21 cellular contexts compared by ENCODE assay signal in genomic region chr10:61812052-61812721, GRCh38.
DNase-seq lines count a peak whose midpoint lies in the region; ATAC-seq lines count a peak whose summit lies in the region.
"Had no signal": no experiment of that assay in that cellular context is flagged by ENCODE, and none has a peak within 500 bp of the region (broad histone marks: within the 10 kb centered on the region; RNA-seq: fewer than 3 reads in every experiment).

No MANE protein-coding gene starts in this region.

- H3K27ac ChIP-seq in effector memory CD4-positive, alpha-beta T cell (ENCODE audit: insufficient read depth, low read length, poor library complexity, severe bottlenecking): no peak overlapping the region
- H3K27ac ChIP-seq: ascending aorta, coronary artery, lower lobe of right lung had no signal

- peaks cover 7% of the 10 kb centered on the region for H3K36me3 Mint-ChIP-seq in activated CD8-positive, alpha-beta memory T cell treated with anti-CD3 and anti-CD28 coated beads, Interleukin-2, amount 10 ng/mL, durations not matched to agents 7 days and 5 days
- H3K36me3 Mint-ChIP-seq: immature natural killer cell, naive B cell had no signal

- H3K27me3 Mint-ChIP-seq in activated CD8-positive, alpha-beta memory T cell treated with anti-CD3 and anti-CD28 coated beads, Interleukin-2, amount 10 ng/mL, durations not matched to agents 7 days and 5 days: no peaks in the 10 kb centered on the region
- H3K27me3 Mint-ChIP-seq in stimulated activated naive CD8-positive, alpha-beta T cell treated with anti-CD3 and anti-CD28 coated beads, Interleukin-15, amount 100 ng/mL, for 72 hours: peaks cover 24% of the 10 kb centered on the region

- DNase-seq in activated CD8-positive, alpha-beta memory T cell treated with anti-CD3 and anti-CD28 coated beads, Interleukin-2, amount 10 ng/mL, durations not matched to agents 7 days and 5 days: no peak
- DNase-seq in activated CD8-positive, alpha-beta memory T cell treated with anti-CD3 and anti-CD28 coated beads, Interleukin-2, amount 50 U/mL, for 4 hours: no peak
- DNase-seq in stimulated activated naive CD8-positive, alpha-beta T cell treated with anti-CD3 and anti-CD28 coated beads, Interleukin-15, amount 100 ng/mL, for 72 hours: no peak
- no peak for DNase-seq in midbrain (lab: John Stamatoyannopoulos, UW)
- DNase-seq in effector memory CD4-positive, alpha-beta T cell: no peak
- no peak for DNase-seq in cardiac septum (ENCODE audit: low spot score)
- DNase-seq: activated CD4-positive, alpha-beta T cell treated with anti-CD3 and anti-CD28 coated beads, Interleukin-2, amount 50 U/mL, for 1 hour; DND-41; glutamatergic neuron; immature natural killer cell; lower lobe of right lung; MV-4-11; naive B cell; NCI-H2107; NK-92 treated with Interleukin-12 subunit alpha and Interleukin-12 subunit beta, amount 100 ng/mL, for 24 hours; SIG-M5; T1000 had no signal

- H3K9me3 ChIP-seq in effector memory CD4-positive, alpha-beta T cell (ENCODE audit: control insufficient read depth, low read length): no peaks in the 10 kb centered on the region
- H3K9me3 ChIP-seq: ascending aorta, lower lobe of right lung had no signal

- no peaks in the 10 kb centered on the region for H3K9me3 Mint-ChIP-seq in activated CD8-positive, alpha-beta memory T cell treated with anti-CD3 and anti-CD28 coated beads, Interleukin-2, amount 10 ng/mL, durations not matched to agents 7 days and 5 days (ENCODE audit: low read depth)
- H3K9me3 Mint-ChIP-seq in stimulated activated naive CD8-positive, alpha-beta T cell treated with anti-CD3 and anti-CD28 coated beads, Interleukin-15, amount 100 ng/mL, for 72 hours: peaks cover 0 to 6% of the 10 kb centered on the region in 2 donors
- H3K9me3 Mint-ChIP-seq: immature natural killer cell had no signal

- no peak overlapping the region for H3K4me3 Mint-ChIP-seq in activated CD8-positive, alpha-beta memory T cell treated with anti-CD3 and anti-CD28 coated beads, Interleukin-2, amount 10 ng/mL, durations not matched to agents 7 days and 5 days
- no peak overlapping the region for H3K4me3 Mint-ChIP-seq in stimulated activated naive CD8-positive, alpha-beta T cell treated with anti-CD3 and anti-CD28 coated beads, Interleukin-15, amount 100 ng/mL, for 72 hours
- H3K4me3 Mint-ChIP-seq: immature natural killer cell, naive B cell had no signal

- H3K4me1 Mint-ChIP-seq in activated CD8-positive, alpha-beta memory T cell treated with anti-CD3 and anti-CD28 coated beads, Interleukin-2, amount 10 ng/mL, durations not matched to agents 7 days and 5 days: peaks cover 17% of the 10 kb centered on the region
- peaks cover 10% of the 10 kb centered on the region for H3K4me1 Mint-ChIP-seq in stimulated activated naive CD8-positive, alpha-beta T cell treated with anti-CD3 and anti-CD28 coated beads, Interleukin-15, amount 100 ng/mL, for 72 hours

- H3K36me3 ChIP-seq in effector memory CD4-positive, alpha-beta T cell (ENCODE audit: control insufficient read depth, insufficient read depth, low read length): no peaks in the 10 kb centered on the region
- H3K36me3 ChIP-seq: ascending aorta, lower lobe of right lung had no signal

- no peak overlapping the region for H3K4me3 ChIP-seq in effector memory CD4-positive, alpha-beta T cell (ENCODE audit: insufficient read depth, low read depth, low read length, poor library complexity, severe bottlenecking)
- H3K4me3 ChIP-seq: ascending aorta, coronary artery, lower lobe of right lung had no signal

- CTCF ChIA-PET in activated CD8-positive, alpha-beta memory T cell treated with anti-CD3 and anti-CD28 coated beads, Interleukin-2, amount 10 ng/mL, durations not matched to agents 7 days and 5 days (lab: Charles Lee): interaction anchor here (1.7 to 1.8 kb wide), 2 partner anchors 28 to 61 kb away, joined by 3 to 5 read pairs; no protein-coding TSS in a partner anchor

- peak; percentile 61 for ATAC-seq in activated CD8-positive, alpha-beta memory T cell treated with anti-CD3 and anti-CD28 coated beads, Interleukin-2, amount 10 ng/mL, durations not matched to agents 7 days and 5 days
- ATAC-seq in GM21786 (IDR thresholded peaks at IDR 0.05; ENCODE audit: unreplicated experiment) (peak; percentile 71), HG03521 (IDR thresholded peaks at IDR 0.05; ENCODE audit: unreplicated experiment) (peak; percentile 42)
- ATAC-seq in stimulated activated naive CD8-positive, alpha-beta T cell treated with anti-CD3 and anti-CD28 coated beads, Interleukin-15, amount 100 ng/mL, for 72 hours: peak; percentile 65
- ATAC-seq: lower lobe of right lung had no signal

- no peaks in the 10 kb centered on the region for H3K4me1 ChIP-seq in effector memory CD4-positive, alpha-beta T cell (ENCODE audit: control insufficient read depth, insufficient read depth, low read length, poor library complexity, severe bottlenecking)
- H3K4me1 ChIP-seq: ascending aorta, lower lobe of right lung had no signal

- H3K27ac Mint-ChIP-seq in activated CD8-positive, alpha-beta memory T cell treated with anti-CD3 and anti-CD28 coated beads, Interleukin-2, amount 10 ng/mL, durations not matched to agents 7 days and 5 days: no peak overlapping the region
- H3K27ac Mint-ChIP-seq in stimulated activated naive CD8-positive, alpha-beta T cell treated with anti-CD3 and anti-CD28 coated beads, Interleukin-15, amount 100 ng/mL, for 72 hours: no peak overlapping the region
- H3K27ac Mint-ChIP-seq: immature natural killer cell had no signal

- intact Hi-C loops in cardiac septum (cut with DNase I): no loop called here

- no peaks in the 10 kb centered on the region for H3K27me3 ChIP-seq in effector memory CD4-positive, alpha-beta T cell (replicated peaks; ENCODE audit: control insufficient read depth, insufficient read depth, low read length, poor library complexity, severe bottlenecking)
- H3K27me3 ChIP-seq: ascending aorta had no signal
